In genomic region chr12:56247923-56248322, GRCh38 we compare ENCODE assay signal across 19 cellular contexts. TPM values are rescaled to one million over a fixed set of nuclear protein-coding genes. Genes with fewer than 3 reads are reported as not detected.
A peak's percentile ranks its signal among the peaks of the same experiment; 100 is the strongest.
DNase-seq lines count a peak whose midpoint lies in the region; ATAC-seq, FAIRE-seq and TF ChIP-seq lines count a peak whose summit lies in the region.
"Had no signal": no experiment of that assay in that cellular context is flagged by ENCODE, and none has a peak within 500 bp of the region (broad histone marks: within the 10 kb centered on the region; RNA-seq: fewer than 3 reads in every experiment).

No MANE protein-coding gene starts in this region.

- TF ChIP-seq EP300 in K562 (IDR thresholded peaks at IDR 0.05; ENCODE audit: low read length) (no peak), tibial nerve (IDR thresholded peaks at IDR 0.05) (no peak)

- ATAC-seq in Right ventricle myocardium inferior (no peak), left cardiac atrium (no peak), K562 (no peak)
- ATAC-seq in stimulated activated effector memory CD8-positive, alpha-beta T cell treated with anti-CD3 and anti-CD28 coated beads, Interleukin-12 subunit alpha, Interleukin-12 subunit beta, amount 100 ng/mL, for 72 hours, result no peak
- ATAC-seq: CD8-positive, alpha-beta T cell had no signal

- no peak for FAIRE-seq in K562 (lab: Jason Lieb, UNC)
- FAIRE-seq: H1 had no signal

- H3K9ac ChIP-seq in K562 (ENCODE audit: insufficient read depth in 1 of 2, low read depth in 2 of 2, low read length in 2 of 2), result peak overlapping the region in 1 of 2 experiments; percentile 52; a peak in 2 of 4 replicates
- H3K9ac ChIP-seq: BLaER1 treated with 17β-estradiol and CSF1 and Interleukin-3, amounts not matched to agents 10 nM and 100 nM had no signal

- H3K27ac ChIP-seq in HEK293 (ENCODE audit: extremely low read depth, low read depth, low read length), result no peak overlapping the region
- H3K27ac ChIP-seq in K562 (ENCODE audit: extremely low read depth, low read depth, low read length), result no peak overlapping the region
- no peak overlapping the region for H3K27ac ChIP-seq in tibial nerve
- H3K27ac ChIP-seq: BLaER1 treated with 17β-estradiol and CSF1 and Interleukin-3, amounts not matched to agents 10 nM and 100 nM; HL-60 had no signal

- no peaks in the 10 kb centered on the region for H3K79me2 ChIP-seq in K562 (ENCODE audit: control insufficient read depth, insufficient read depth, low read length)

- no peak for TF ChIP-seq CTCF in HEK293 (tag by site-specific recombination; IDR thresholded peaks at IDR 0.05)
- no peak for TF ChIP-seq CTCF in K562 (IDR thresholded peaks at IDR 0.05 in 2 of 3, conservative IDR thresholded peaks at IDR 0.05 in 1 of 3; ENCODE audit: insufficient read depth in 2 of 3, low read depth in 1 of 3, low read length in 3 of 3)
- TF ChIP-seq CTCF in tibial nerve (IDR thresholded peaks at IDR 0.05), result no peak

- H3K4me2 ChIP-seq in K562 (ENCODE audit: insufficient read depth, low read length), result no peak overlapping the region
- H3K4me2 ChIP-seq: BLaER1 treated with 17β-estradiol and CSF1 and Interleukin-3, amounts not matched to agents 10 nM and 100 nM had no signal

- H3K4me1 ChIP-seq in HEK293 (ENCODE audit: control insufficient read depth, insufficient read depth, low read length) (no peaks in the 10 kb centered on the region), K562 (replicated peaks in 1 of 2; ENCODE audit: control insufficient read depth in 2 of 2, insufficient read depth in 2 of 2, low read length in 2 of 2) (peaks cover 17 to 26% of the 10 kb centered on the region in 2 experiments), tibial nerve (peaks cover 0 to 7% (median 0%) of the 10 kb centered on the region in 4 donors)
- H3K4me1 ChIP-seq: BLaER1 treated with 17β-estradiol and CSF1 and Interleukin-3, amounts not matched to agents 10 nM and 100 nM; HAP-1 had no signal

- H3K36me3 Mint-ChIP-seq in stimulated activated effector memory CD8-positive, alpha-beta T cell treated with anti-CD3 and anti-CD28 coated beads, Interleukin-12 subunit alpha, Interleukin-12 subunit beta, amount 100 ng/mL, for 72 hours, result peaks cover 99% of the 10 kb centered on the region

- DNase-seq in Right ventricle myocardium inferior (ENCODE audit: missing footprints) (peak; percentile 50), left cardiac atrium (no peak), K562 (ENCODE audit: extremely low read depth in 1 of 4, low spot score in 3 of 4) (no peak), tibial nerve (ENCODE audit: low spot score in 2 of 2) (no peak), AG20443 (ENCODE audit: low spot score) (no peak)
- DNase-seq in stimulated activated effector memory CD8-positive, alpha-beta T cell treated with anti-CD3 and anti-CD28 coated beads, Interleukin-12 subunit alpha, Interleukin-12 subunit beta, amount 100 ng/mL, for 72 hours (ENCODE audit: low spot score in 2 of 2), result no peak
- DNase-seq: 8988T; Calu3; CD8-positive, alpha-beta T cell; DMS79 treated with DMSO at 0.1 percent for 48 hours; GF-D8 had no signal

- no peak overlapping the region for H2AFZ ChIP-seq in K562 (ENCODE audit: low read depth, low read length)

- TF ChIP-seq RAD21 in K562 (CRISPR knock-in tag; conservative IDR thresholded peaks at IDR 0.05 in 1 of 2, IDR thresholded peaks at IDR 0.05 in 1 of 2), result no peak

- no peak for TF ChIP-seq POLR2A in K562 (conservative IDR thresholded peaks at IDR 0.05)
- TF ChIP-seq POLR2A in tibial nerve (IDR thresholded peaks at IDR 0.05), result no peak

- H3K27me3 ChIP-seq in K562 (ENCODE audit: control insufficient read depth in 2 of 2, insufficient read depth in 2 of 2, low read length in 2 of 2) (no peaks in the 10 kb centered on the region), tibial nerve (no peaks in the 10 kb centered on the region)
- H3K27me3 ChIP-seq: BLaER1 treated with 17β-estradiol and CSF1 and Interleukin-3, amounts not matched to agents 10 nM and 100 nM had no signal

- intact Hi-C loops in Right ventricle myocardium inferior (cut with DNase I) (no loop called here), left cardiac atrium (cut with DNase I) (no loop called here), K562 (cut with micrococcal nuclease) (no loop called here)

- H3K9me1 ChIP-seq in K562 (ENCODE audit: control insufficient read depth, insufficient read depth, low read length), result no peaks in the 10 kb centered on the region

- CTCF ChIA-PET in HEK293 (lab: Yijun Ruan, JAX) (interaction anchor here (0.8 to 1.3 kb wide), 2 partner anchors 14 to 40 kb away, joined by 3 to 7 read pairs; no protein-coding TSS in a partner anchor), K562 (lab: Yijun Ruan, JAX; ENCODE audit: low intra/inter-chr PET ratio) (no interaction called here)

- no peaks in the 10 kb centered on the region for H4K20me1 ChIP-seq in K562 (replicated peaks; ENCODE audit: control insufficient read depth, insufficient read depth, low read length)

- 96% methylated on average over 13 of the region's 16 CpGs for WGBS in K562 (ENCODE audit: insufficient coverage, low coverage, missing lambda C conversion rate)
- 92 to 93% methylated on average over 15 to 16 of the region's 16 CpGs for WGBS in tibial nerve, 2 donors

- no peaks in the 10 kb centered on the region for H3K9me3 Mint-ChIP-seq in stimulated activated effector memory CD8-positive, alpha-beta T cell treated with anti-CD3 and anti-CD28 coated beads, Interleukin-12 subunit alpha, Interleukin-12 subunit beta, amount 100 ng/mL, for 72 hours
- H3K9me3 Mint-ChIP-seq: CD8-positive, alpha-beta T cell had no signal

- H3K9me3 ChIP-seq in HEK293 (ENCODE audit: control insufficient read depth, insufficient read depth, low read depth, low read length) (no peaks in the 10 kb centered on the region), K562 (replicated peaks; ENCODE audit: control insufficient read depth, insufficient read depth, low read depth, low read length) (no peaks in the 10 kb centered on the region), tibial nerve (no peaks in the 10 kb centered on the region)
- H3K9me3 ChIP-seq: BLaER1 treated with 17β-estradiol and CSF1 and Interleukin-3, amounts not matched to agents 10 nM and 100 nM; HAP-1 had no signal

- POLR2A ChIA-PET in HEK293 (lab: Yijun Ruan, JAX) (interaction anchor here (0.6 to 1.6 kb wide), 4 partner anchors 10 to 48 kb away, joined by 3 to 5 read pairs (median 4); partner anchors contain the start of gene ANKRD52), K562 (lab: Yijun Ruan, JAX) (interaction anchor here (0.5 to 1.5 kb wide), 3 partner anchors 12 to 115 kb away, joined by 3 to 12 read pairs (median 3); partner anchors contain the start of gene RNF41)

- in situ Hi-C loops in K562 (cut with MboI), result no loop called here

- H3K4me3 Mint-ChIP-seq in stimulated activated effector memory CD8-positive, alpha-beta T cell treated with anti-CD3 and anti-CD28 coated beads, Interleukin-12 subunit alpha, Interleukin-12 subunit beta, amount 100 ng/mL, for 72 hours, result no peak overlapping the region
- H3K4me3 Mint-ChIP-seq: B cell; CD8-positive, alpha-beta T cell had no signal

- no TSS peak for BruUV-seq in K562 (replicated peaks; lab: Mats Ljungman, UMichigan)

- no peaks in the 10 kb centered on the region for H3K4me1 Mint-ChIP-seq in stimulated activated effector memory CD8-positive, alpha-beta T cell treated with anti-CD3 and anti-CD28 coated beads, Interleukin-12 subunit alpha, Interleukin-12 subunit beta, amount 100 ng/mL, for 72 hours
- H3K4me1 Mint-ChIP-seq: B cell had no signal

- H3K4me3 ChIP-seq in HEK293 (ENCODE audit: low read depth, low read length) (no peak overlapping the region), K562 (no peak overlapping the region), tibial nerve (no peak overlapping the region)
- H3K4me3 ChIP-seq: BLaER1 treated with 17β-estradiol and CSF1 and Interleukin-3, amounts not matched to agents 10 nM and 100 nM; HAP-1 had no signal

- H3K36me3 ChIP-seq in HEK293 (ENCODE audit: control insufficient read depth in 2 of 2, insufficient read depth in 1 of 2, low read length in 2 of 2), result peaks cover 53 to 85% of the 10 kb centered on the region in 2 experiments
- H3K36me3 ChIP-seq in K562 (ENCODE audit: control insufficient read depth, insufficient read depth, low read length), result peaks cover 82% of the 10 kb centered on the region; the same call in 2 of the 3 replicates
- peaks cover 4 to 100% (median 73%) of the 10 kb centered on the region in 3 donors for H3K36me3 ChIP-seq in tibial nerve

- peak overlapping the region; percentile 40 for H3K27ac Mint-ChIP-seq in stimulated activated effector memory CD8-positive, alpha-beta T cell treated with anti-CD3 and anti-CD28 coated beads, Interleukin-12 subunit alpha, Interleukin-12 subunit beta, amount 100 ng/mL, for 72 hours
- H3K27ac Mint-ChIP-seq: CD8-positive, alpha-beta T cell had no signal

RNA-seq across cellular contexts. Expression of gene ANKRD52, which starts 10.3 kb away (rescaled TPM):
- 23.9 TPM for total RNA-seq in Right ventricle myocardium inferior
- 10 to 100 TPM; 20.3 to 24.1 TPM for total RNA-seq in left cardiac atrium
- 36.9 and 89.7 TPM in 2 replicates for total RNA-seq in K562 (2011; cell fraction: chromatin; rRNA removed; ENCODE audit: low replicate concordance)
- total RNA-seq in K562 (2011; cell fraction: nucleolus; rRNA removed), result 28.3 and 32.8 TPM in 2 replicates
- total RNA-seq in K562 (2011; cell fraction: nucleoplasm; rRNA removed), result 34.2 and 38.4 TPM in 2 replicates
- total RNA-seq in K562 (2014; rRNA removed), result 7.5 and 14.9 TPM in 2 replicates
- total RNA-seq in K562 (2014; rRNA removed; fragmentation: Illumina TruSeq; extraction: Trizol), result 5.8 and 7.9 TPM in 2 replicates
- total RNA-seq in K562 (2015; rRNA removed; fragmentation: Illumina TruSeq; extraction: Trizol), result 8.7 and 10.2 TPM in 2 replicates
- total RNA-seq in K562 (2021), result 39.1 and 46.8 TPM in 2 replicates
- 7.4 and 13.4 TPM in 2 replicates for polyA plus RNA-seq in K562 (2011; rRNA removed)
- 9.9 and 12.9 TPM in 2 replicates for polyA plus RNA-seq in K562 (2011; cell fraction: cytosol; rRNA removed)
- 33.2 and 50.3 TPM in 2 replicates for polyA plus RNA-seq in K562 (2011; cell fraction: nucleus; rRNA removed)
- 21.4 and 22.5 TPM in 2 replicates for polyA plus RNA-seq in K562 (2012)
- polyA plus RNA-seq in K562 (2014; fragmentation: Illumina TruSeq; extraction: Trizol), result 22.6 and 25.5 TPM in 2 replicates
- polyA plus RNA-seq in K562 (2014; fragmentation: Nextera tagmentation; extraction: Ambion mirVana), result under 1 TPM; 0.52 to 0.55 TPM
- polyA plus RNA-seq in K562 (2014; rRNA removed), result 16.7 and 17.3 TPM in 2 replicates
- 9.5 and 13.7 TPM in 2 replicates for polyA minus RNA-seq in K562 (2011; rRNA and poly(A)+ RNA removed)
- 15.3 and 16.6 TPM in 2 replicates for polyA minus RNA-seq in K562 (2011; cell fraction: cytosol; rRNA and poly(A)+ RNA removed)
- 7.7 and 12.7 TPM in 2 replicates for polyA minus RNA-seq in K562 (2011; cell fraction: nucleus; rRNA and poly(A)+ RNA removed)
- 10 to 100 TPM; 14.6 to 42.4 (median 23.9) TPM for total RNA-seq in tibial nerve

RNA-seq across cellular contexts. Expression of gene SLC39A5, which starts 18.1 kb away (rescaled TPM):
- total RNA-seq in Right ventricle myocardium inferior, result not detected
- not detected for total RNA-seq in left cardiac atrium
- 0.76 and 0.83 TPM in 2 replicates for total RNA-seq in K562 (2011; cell fraction: chromatin; rRNA removed; ENCODE audit: low replicate concordance)
- total RNA-seq in K562 (2011; cell fraction: nucleolus; rRNA removed), result 0.67 and 1.6 TPM in 2 replicates
- 1.5 and 2.7 TPM in 2 replicates for total RNA-seq in K562 (2011; cell fraction: nucleoplasm; rRNA removed)
- total RNA-seq in K562 (2014; rRNA removed), result not detected in 2 replicates
- not detected in 2 replicates for total RNA-seq in K562 (2014; rRNA removed; fragmentation: Illumina TruSeq; extraction: Trizol)
- total RNA-seq in K562 (2015; rRNA removed; fragmentation: Illumina TruSeq; extraction: Trizol), result not detected in 2 replicates
- 0.27 TPM in 1 of 2 replicates, not detected in the other for total RNA-seq in K562 (2021)
- polyA plus RNA-seq in K562 (2011; rRNA removed), result 0.08 and 0.18 TPM in 2 replicates
- 0.06 TPM in 1 of 2 replicates, not detected in the other for polyA plus RNA-seq in K562 (2011; cell fraction: cytosol; rRNA removed)
- 0.41 and 0.42 TPM in 2 replicates for polyA plus RNA-seq in K562 (2011; cell fraction: nucleus; rRNA removed)
- polyA plus RNA-seq in K562 (2012), result 0.13 and 0.40 TPM in 2 replicates
- 0.10 TPM in 1 of 2 replicates, not detected in the other for polyA plus RNA-seq in K562 (2014; fragmentation: Illumina TruSeq; extraction: Trizol)
- polyA plus RNA-seq in K562 (2014; fragmentation: Nextera tagmentation; extraction: Ambion mirVana), result not detected
- not detected in 2 replicates for polyA plus RNA-seq in K562 (2014; rRNA removed)
- not detected in 2 replicates for polyA minus RNA-seq in K562 (2011; rRNA and poly(A)+ RNA removed)
- polyA minus RNA-seq in K562 (2011; cell fraction: cytosol; rRNA and poly(A)+ RNA removed), result not detected in 2 replicates
- polyA minus RNA-seq in K562 (2011; cell fraction: nucleus; rRNA and poly(A)+ RNA removed), result not detected in 2 replicates
- total RNA-seq in tibial nerve, result 1 to 10 TPM in 1 of 4 donors, not detected in 3; 1.5 TPM
- total RNA-seq: A673; Calu3; CD8-positive, alpha-beta T cell; H1 had no signal
- polyA plus RNA-seq: AG04450 had no signal

RNA-seq across cellular contexts. Expression of gene COQ10A, which starts 18.8 kb away (rescaled TPM):
- total RNA-seq in Right ventricle myocardium inferior (130 TPM), left cardiac atrium (10 to 100 TPM; 76.2 to 98.3 TPM), K562 (2014; rRNA removed) (11.3 and 14.3 TPM in 2 replicates), K562 (2014; rRNA removed; fragmentation: Illumina TruSeq; extraction: Trizol) (11.4 and 12.0 TPM in 2 replicates), K562 (2015; rRNA removed; fragmentation: Illumina TruSeq; extraction: Trizol) (10.0 and 11.0 TPM in 2 replicates), K562 (2021) (12.7 and 14.2 TPM in 2 replicates), tibial nerve (10 to 100 TPM; 14.0 to 26.1 (median 22.8) TPM)
- 40.5 and 51.5 TPM in 2 replicates for total RNA-seq in K562 (2011; cell fraction: chromatin; rRNA removed; ENCODE audit: low replicate concordance)
- 39.9 and 41.2 TPM in 2 replicates for total RNA-seq in K562 (2011; cell fraction: nucleolus; rRNA removed)
- total RNA-seq in K562 (2011; cell fraction: nucleoplasm; rRNA removed), result 38.4 and 43.7 TPM in 2 replicates
- polyA plus RNA-seq in K562 (2011; rRNA removed) (26.4 and 31.2 TPM in 2 replicates), K562 (2014; fragmentation: Illumina TruSeq; extraction: Trizol) (16.3 and 19.3 TPM in 2 replicates), K562 (2014; fragmentation: Nextera tagmentation; extraction: Ambion mirVana) (1 to 10 TPM; 3.1 to 5.7 TPM), K562 (2014; rRNA removed) (21.1 and 23.6 TPM in 2 replicates)
- 19.6 and 35.7 TPM in 2 replicates for polyA plus RNA-seq in K562 (2011; cell fraction: cytosol; rRNA removed)
- polyA plus RNA-seq in K562 (2011; cell fraction: nucleus; rRNA removed), result 49.1 and 54.0 TPM in 2 replicates
- 11.8 and 21.5 TPM in 2 replicates for polyA plus RNA-seq in K562 (2012)
- 15.2 and 18.2 TPM in 2 replicates for polyA minus RNA-seq in K562 (2011; rRNA and poly(A)+ RNA removed)
- 5.1 and 7.4 TPM in 2 replicates for polyA minus RNA-seq in K562 (2011; cell fraction: cytosol; rRNA and poly(A)+ RNA removed)
- 7.7 and 12.7 TPM in 2 replicates for polyA minus RNA-seq in K562 (2011; cell fraction: nucleus; rRNA and poly(A)+ RNA removed)

RNA-seq across cellular contexts. Expression of gene NABP2, which starts 23.8 kb away (rescaled TPM):
- total RNA-seq in Right ventricle myocardium inferior (22.2 TPM), left cardiac atrium (10 to 100 TPM; 19.4 to 21.7 TPM), K562 (2014; rRNA removed) (49.3 and 53.1 TPM in 2 replicates), K562 (2014; rRNA removed; fragmentation: Illumina TruSeq; extraction: Trizol) (38.1 and 38.2 TPM in 2 replicates), K562 (2015; rRNA removed; fragmentation: Illumina TruSeq; extraction: Trizol) (50.0 and 51.5 TPM in 2 replicates), K562 (2021) (39.5 and 43.1 TPM in 2 replicates), tibial nerve (10 to 100 TPM; 15.1 to 41.7 (median 24.6) TPM)
- 7.0 and 11.2 TPM in 2 replicates for total RNA-seq in K562 (2011; cell fraction: chromatin; rRNA removed; ENCODE audit: low replicate concordance)
- 9.1 and 11.5 TPM in 2 replicates for total RNA-seq in K562 (2011; cell fraction: nucleolus; rRNA removed)
- total RNA-seq in K562 (2011; cell fraction: nucleoplasm; rRNA removed), result 12.6 and 12.7 TPM in 2 replicates
- polyA plus RNA-seq in K562 (2011; rRNA removed) (51.6 and 60.6 TPM in 2 replicates), K562 (2014; fragmentation: Illumina TruSeq; extraction: Trizol) (43.5 and 43.8 TPM in 2 replicates), K562 (2014; fragmentation: Nextera tagmentation; extraction: Ambion mirVana) (10 to 100 TPM; 11.3 to 28.0 TPM), K562 (2014; rRNA removed) (46.8 and 58.2 TPM in 2 replicates)
- polyA plus RNA-seq in K562 (2011; cell fraction: cytosol; rRNA removed), result 66.8 and 75.5 TPM in 2 replicates
- 13.8 and 14.0 TPM in 2 replicates for polyA plus RNA-seq in K562 (2011; cell fraction: nucleus; rRNA removed)
- 44.4 and 46.0 TPM in 2 replicates for polyA plus RNA-seq in K562 (2012)
- polyA minus RNA-seq in K562 (2011; rRNA and poly(A)+ RNA removed), result 27.9 and 28.7 TPM in 2 replicates
- 17.8 and 19.0 TPM in 2 replicates for polyA minus RNA-seq in K562 (2011; cell fraction: cytosol; rRNA and poly(A)+ RNA removed)
- polyA minus RNA-seq in K562 (2011; cell fraction: nucleus; rRNA and poly(A)+ RNA removed), result 4.4 and 8.1 TPM in 2 replicates

RNA-seq across cellular contexts. Expression of gene RNF41, which starts 26.2 kb away (rescaled TPM):
- total RNA-seq in Right ventricle myocardium inferior (53.8 TPM), left cardiac atrium (10 to 100 TPM; 42.8 to 49.4 TPM), K562 (2014; rRNA removed) (28.7 and 39.7 TPM in 2 replicates), K562 (2014; rRNA removed; fragmentation: Illumina TruSeq; extraction: Trizol) (32.2 and 33.8 TPM in 2 replicates), K562 (2015; rRNA removed; fragmentation: Illumina TruSeq; extraction: Trizol) (28.2 and 29.0 TPM in 2 replicates), K562 (2021) (37.1 and 40.6 TPM in 2 replicates), tibial nerve (10 to 100 TPM; 50.0 to 81.6 (median 62.0) TPM)
- 38.1 and 80.4 TPM in 2 replicates for total RNA-seq in K562 (2011; cell fraction: chromatin; rRNA removed; ENCODE audit: low replicate concordance)
- total RNA-seq in K562 (2011; cell fraction: nucleolus; rRNA removed), result 46.2 and 48.2 TPM in 2 replicates
- total RNA-seq in K562 (2011; cell fraction: nucleoplasm; rRNA removed), result 35.6 and 42.0 TPM in 2 replicates
- polyA plus RNA-seq in K562 (2011; rRNA removed) (45.4 and 63.8 TPM in 2 replicates), K562 (2014; fragmentation: Illumina TruSeq; extraction: Trizol) (46.8 and 53.2 TPM in 2 replicates), K562 (2014; fragmentation: Nextera tagmentation; extraction: Ambion mirVana) (10 to 100 TPM; 29.7 to 30.0 TPM), K562 (2014; rRNA removed) (36.0 and 39.3 TPM in 2 replicates)
- 85.1 and 97.2 TPM in 2 replicates for polyA plus RNA-seq in K562 (2011; cell fraction: cytosol; rRNA removed)
- 35.0 and 44.2 TPM in 2 replicates for polyA plus RNA-seq in K562 (2011; cell fraction: nucleus; rRNA removed)
- 22.7 and 44.3 TPM in 2 replicates for polyA plus RNA-seq in K562 (2012)
- 94.3 and 95.6 TPM in 2 replicates for polyA minus RNA-seq in K562 (2011; rRNA and poly(A)+ RNA removed)
- polyA minus RNA-seq in K562 (2011; cell fraction: cytosol; rRNA and poly(A)+ RNA removed), result 44.2 and 59.1 TPM in 2 replicates
- polyA minus RNA-seq in K562 (2011; cell fraction: nucleus; rRNA and poly(A)+ RNA removed), result 19.4 and 38.8 TPM in 2 replicates
